In the genomic region with DNA sequence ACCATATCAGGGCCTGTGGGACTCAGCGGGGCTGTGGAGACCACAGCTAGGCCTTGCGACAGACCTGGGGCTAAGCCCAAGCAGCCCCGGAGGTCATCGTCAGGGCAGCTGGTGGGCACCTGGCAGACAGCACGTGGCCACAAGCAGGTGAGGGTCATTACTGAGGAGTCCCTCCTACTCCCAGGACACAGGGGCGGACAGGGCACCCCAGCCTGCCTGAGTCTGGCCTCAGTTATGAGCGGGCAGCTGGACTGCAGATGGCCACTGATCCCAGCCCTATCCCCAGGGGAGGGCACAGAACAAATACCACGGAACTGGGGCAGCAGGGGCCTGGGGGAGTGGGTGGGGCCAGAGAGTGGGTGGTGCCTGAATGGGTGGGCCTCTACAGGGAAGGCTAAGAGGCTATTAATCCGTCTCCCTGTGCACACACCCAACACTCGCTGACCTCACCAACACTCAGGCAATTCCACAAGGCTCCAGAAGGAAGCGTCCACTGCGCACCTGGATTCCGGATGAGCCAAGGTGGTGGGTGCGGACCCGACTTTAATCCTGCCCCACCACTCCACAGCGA, we compare ENCODE assay signal across 23 cellular contexts. TPM values are rescaled to one million over a fixed set of nuclear protein-coding genes. Genes with fewer than 3 reads are reported as not detected.
DNase-seq lines count a peak whose midpoint lies in the region; ATAC-seq, FAIRE-seq and TF ChIP-seq lines count a peak whose summit lies in the region.
"Had no signal": no experiment of that assay in that cellular context is flagged by ENCODE, and none has a peak within 500 bp of the region (broad histone marks: within the 10 kb centered on the region; RNA-seq: fewer than 3 reads in every experiment).

No MANE protein-coding gene starts in this region.

- H3K4me1 ChIP-seq in left lung = no peaks in the 10 kb centered on the region

- no peaks in the 10 kb centered on the region for H3K4me1 Mint-ChIP-seq in activated T-cell treated with anti-CD3 and anti-CD28 coated beads, Interleukin-2, amount 50 U/mL, for 72 hours (ENCODE audit: low read depth)
- H3K4me1 Mint-ChIP-seq: activated naive CD4-positive, alpha-beta T cell treated with anti-CD3 and anti-CD28 coated beads, Interleukin-2, amount 50 U/mL, for 24 hours; CD8-positive, alpha-beta memory T cell; mesothelial cell of epicardium had no signal

- peak; percentile 29 for FAIRE-seq in D721Med (lab: Jason Lieb, UNC)

- DNase-seq in D721Med (ENCODE audit: insufficient read length, low spot score) (peak; percentile 99), NCI-H1417 (lab: John Stamatoyannopoulos, UW) (peak; percentile 54 to 80 (median 75)), SHP77 (lab: John Stamatoyannopoulos, UW) (peak; percentile 55 to 66), left lung (no peak), NOMO-1 (lab: John Stamatoyannopoulos, UW; ENCODE audit: unreplicated experiment in 2 of 2) (no peak)
- no peak for DNase-seq in activated T-cell treated with anti-CD3 and anti-CD28 coated beads, Interleukin-2, amount 50 U/mL, for 72 hours
- DNase-seq: activated CD4-positive, alpha-beta memory T cell treated with anti-CD3 and anti-CD28 coated beads for 36 hours; activated T-cell treated with anti-CD3 and anti-CD28 coated beads, Interleukin-2, amount 50 U/mL, for 1 hour; CD8-positive, alpha-beta memory T cell; KBM-7; SIG-M5; T-helper 2 cell had no signal

- H3K36me3 Mint-ChIP-seq in activated T-cell treated with anti-CD3 and anti-CD28 coated beads, Interleukin-2, amount 50 U/mL, for 72 hours (ENCODE audit: insufficient read depth in 2 of 2) = no peaks in the 10 kb centered on the region
- H3K36me3 Mint-ChIP-seq: activated CD4-positive, alpha-beta memory T cell treated with anti-CD3 and anti-CD28 coated beads for 36 hours; activated naive CD4-positive, alpha-beta T cell treated with anti-CD3 and anti-CD28 coated beads, Interleukin-2, amount 50 U/mL, for 24 hours; CD8-positive, alpha-beta memory T cell; mesothelial cell of epicardium; WTC11 had no signal

- ATAC-seq in left lung (peak; percentile 54), HG03460 (IDR thresholded peaks at IDR 0.05; ENCODE audit: unreplicated experiment) (no peak), GM19452 (IDR thresholded peaks at IDR 0.05; ENCODE audit: unreplicated experiment) (no peak)
- ATAC-seq in activated T-cell treated with anti-CD3 and anti-CD28 coated beads, Interleukin-2, amount 50 U/mL, for 72 hours (replicated peaks in 1 of 2) = no peak
- ATAC-seq: GM23338, WTC11 had no signal

- no peak overlapping the region for H3K27ac ChIP-seq in left lung
- H3K27ac ChIP-seq: HL-60, neutrophil, vagina had no signal

- H3K4me3 Mint-ChIP-seq in activated T-cell treated with anti-CD3 and anti-CD28 coated beads, Interleukin-2, amount 50 U/mL, for 72 hours = no peak overlapping the region
- H3K4me3 Mint-ChIP-seq: activated CD4-positive, alpha-beta memory T cell treated with anti-CD3 and anti-CD28 coated beads for 36 hours; activated naive CD4-positive, alpha-beta T cell treated with anti-CD3 and anti-CD28 coated beads, Interleukin-2, amount 50 U/mL, for 24 hours; CD8-positive, alpha-beta memory T cell; GM23338; mesothelial cell of epicardium; WTC11 had no signal

- H3K27me3 Mint-ChIP-seq in activated T-cell treated with anti-CD3 and anti-CD28 coated beads, Interleukin-2, amount 50 U/mL, for 72 hours (ENCODE audit: low read depth) = peaks cover 13% of the 10 kb centered on the region

- H3K9me3 Mint-ChIP-seq in activated T-cell treated with anti-CD3 and anti-CD28 coated beads, Interleukin-2, amount 50 U/mL, for 72 hours = no peaks in the 10 kb centered on the region
- H3K9me3 Mint-ChIP-seq: activated CD4-positive, alpha-beta memory T cell treated with anti-CD3 and anti-CD28 coated beads for 36 hours; activated naive CD4-positive, alpha-beta T cell treated with anti-CD3 and anti-CD28 coated beads, Interleukin-2, amount 50 U/mL, for 24 hours; CD8-positive, alpha-beta memory T cell; GM23338; mesothelial cell of epicardium; WTC11 had no signal

- no peaks in the 10 kb centered on the region for H3K36me3 ChIP-seq in left lung
- H3K36me3 ChIP-seq: neutrophil, vagina had no signal

- H3K27ac Mint-ChIP-seq in activated T-cell treated with anti-CD3 and anti-CD28 coated beads, Interleukin-2, amount 50 U/mL, for 72 hours = no peak overlapping the region
- H3K27ac Mint-ChIP-seq: activated CD4-positive, alpha-beta memory T cell treated with anti-CD3 and anti-CD28 coated beads for 36 hours; activated naive CD4-positive, alpha-beta T cell treated with anti-CD3 and anti-CD28 coated beads, Interleukin-2, amount 50 U/mL, for 24 hours; GM23338; mesothelial cell of epicardium; WTC11 had no signal

- intact Hi-C loops in left lung (cut with DNase I) = no loop called here

- no peak overlapping the region for H3K4me3 ChIP-seq in left lung
- H3K4me3 ChIP-seq: GM23338, vagina had no signal

- TF ChIP-seq CTCF in D721Med (IDR thresholded peaks at IDR 0.05; ENCODE audit: insufficient read depth, missing control alignments) = no peak
- no peak for TF ChIP-seq CTCF in left lung (IDR thresholded peaks at IDR 0.05)

- peaks cover 0 to 70% of the 10 kb centered on the region in 2 donors for H3K27me3 ChIP-seq in left lung
- H3K27me3 ChIP-seq: vagina had no signal

- no peaks in the 10 kb centered on the region for H3K9me3 ChIP-seq in left lung
- H3K9me3 ChIP-seq: neutrophil, vagina had no signal

RNA-seq across cellular contexts. Expression of gene HS3ST6, which starts 8.5 kb away (rescaled TPM):
- total RNA-seq in left lung = 1 to 10 TPM in 1 of 2 donors, not detected in 1; 1.4 TPM
- total RNA-seq in activated T-cell treated with anti-CD3 and anti-CD28 coated beads, Interleukin-2, amount 50 U/mL, for 72 hours = not detected
- total RNA-seq: activated CD4-positive, alpha-beta memory T cell treated with anti-CD3 and anti-CD28 coated beads for 36 hours; CD8-positive, alpha-beta memory T cell; chondrocyte; GM23338; renal cortical epithelial cell had no signal

RNA-seq across cellular contexts. Expression of gene MSRB1, which starts 33.3 kb away (rescaled TPM):
- 10 to 100 TPM; 26.1 to 66.7 TPM for total RNA-seq in left lung
- total RNA-seq in activated T-cell treated with anti-CD3 and anti-CD28 coated beads, Interleukin-2, amount 50 U/mL, for 72 hours = 10 to 100 TPM; 17.9 to 18.8 TPM

RNA-seq across cellular contexts. Expression of gene MEIOB, which starts 37.8 kb away (rescaled TPM):
- not detected for total RNA-seq in left lung
- total RNA-seq in activated T-cell treated with anti-CD3 and anti-CD28 coated beads, Interleukin-2, amount 50 U/mL, for 72 hours = under 1 TPM; 0.53 to 0.94 TPM
- total RNA-seq: activated CD4-positive, alpha-beta memory T cell treated with anti-CD3 and anti-CD28 coated beads for 36 hours; CD8-positive, alpha-beta memory T cell; mesothelial cell of epicardium; vagina had no signal

RNA-seq across cellular contexts. Expression of gene RPL3L, which starts 44.7 kb away (rescaled TPM):
- under 1 TPM in 1 of 2 donors, not detected in 1; 0.13 TPM for total RNA-seq in left lung
- under 1 TPM; 0.38 to 0.51 TPM for total RNA-seq in activated T-cell treated with anti-CD3 and anti-CD28 coated beads, Interleukin-2, amount 50 U/mL, for 72 hours
- total RNA-seq: activated CD4-positive, alpha-beta memory T cell treated with anti-CD3 and anti-CD28 coated beads for 36 hours; chondrocyte; mesothelial cell of epicardium; renal cortical epithelial cell; vagina had no signal

RNA-seq across cellular contexts. Expression of gene NDUFB10, which starts 49.6 kb away (rescaled TPM):
- total RNA-seq in left lung = 100 to 1,000 TPM in 1 of 2 donors, 10 to 100 TPM in 1; 97.8 to 102 TPM
- 10 to 100 TPM; 69.3 to 98.3 TPM for total RNA-seq in activated T-cell treated with anti-CD3 and anti-CD28 coated beads, Interleukin-2, amount 50 U/mL, for 72 hours

Comparison
In these comparisons a context has a peak if more than half of its experiments do, and no peak if none do; other contexts are left out.
1. DNase-seq: peak in D721Med (single experiment), NCI-H1417 (3 of 3) and SHP77 (2 of 2); none in left lung (0 of 2), NOMO-1 (0 of 2) and activated T-cell treated with anti-CD3 and anti-CD28 coated beads, Interleukin-2, amount 50 U/mL, for 72 hours (0 of 2).